16 cellular contexts compared by ENCODE assay signal in genomic region chr17:67830440-67830839, GRCh38. TPM values are rescaled to one million over a fixed set of nuclear protein-coding genes. Genes with fewer than 3 reads are reported as not detected.
A peak's percentile ranks its signal among the peaks of the same experiment; 100 is the strongest.
DNase-seq lines count a peak whose midpoint lies in the region; ATAC-seq and TF ChIP-seq lines count a peak whose summit lies in the region.
"Had no signal": no experiment of that assay in that cellular context is flagged by ENCODE, and none has a peak within 500 bp of the region (broad histone marks: within the 10 kb centered on the region; RNA-seq: fewer than 3 reads in every experiment).

No MANE protein-coding gene starts in this region.

- CTCF ChIA-PET in activated CD4-positive, alpha-beta T cell treated with anti-CD3 and anti-CD28 coated beads, Interleukin-2, amount 10 ng/mL, durations not matched to agents 7 days and 5 days (lab: Charles Lee), result no interaction called here
- CTCF ChIA-PET in PC-3 (lab: Charles Lee), result no interaction called here

- intact Hi-C loops in activated CD4-positive, alpha-beta T cell treated with anti-CD3 and anti-CD28 coated beads, Interleukin-2, amount 10 ng/mL, durations not matched to agents 24 days and 14 days (cut with micrococcal nuclease), result no loop called here
- intact Hi-C loops in PC-3 (cut with micrococcal nuclease), result no loop called here
- intact Hi-C loops in right cardiac atrium (cut with DNase I), result no loop called here
- intact Hi-C loops in gastrocnemius medialis (cut with DNase I; ENCODE audit: low total_unique reads), result no loop called here
- intact Hi-C loops in transverse colon (cut with DNase I; ENCODE audit: low total_unique reads), result no loop called here

- no peak for DNase-seq in activated CD4-positive, alpha-beta T cell treated with anti-CD3 and anti-CD28 coated beads, Interleukin-2, amount 10 ng/mL, durations not matched to agents 24 days and 14 days
- no peak for DNase-seq in activated CD4-positive, alpha-beta T cell treated with anti-CD3 and anti-CD28 coated beads, Interleukin-2, amount 10 ng/mL, durations not matched to agents 7 days and 5 days
- peak; percentile 0 for DNase-seq in PC-3
- no peak for DNase-seq in right cardiac atrium
- DNase-seq in gastrocnemius medialis, result peak in 1 of 2 donors; percentile 21
- DNase-seq in transverse colon, result no peak
- no peak for DNase-seq in cerebellar nuclear complex (lab: John Stamatoyannopoulos, UW)
- DNase-seq in osteoblast (ENCODE audit: insufficient read length, low spot score, missing footprints), result no peak
- DNase-seq: ACHN; activated CD4-positive, alpha-beta T cell treated with anti-CD3 and anti-CD28 coated beads for 48 hours; amniotic stem cell; left cardiac atrium; NCI-H187; SHP77; sigmoid colon had no signal

- no peaks in the 10 kb centered on the region for H3K9me3 Mint-ChIP-seq in activated CD4-positive, alpha-beta T cell treated with anti-CD3 and anti-CD28 coated beads, Interleukin-2, amount 10 ng/mL, durations not matched to agents 24 days and 14 days
- no peaks in the 10 kb centered on the region for H3K9me3 Mint-ChIP-seq in activated CD4-positive, alpha-beta T cell treated with anti-CD3 and anti-CD28 coated beads, Interleukin-2, amount 10 ng/mL, durations not matched to agents 7 days and 5 days

- H3K4me1 Mint-ChIP-seq in activated CD4-positive, alpha-beta T cell treated with anti-CD3 and anti-CD28 coated beads, Interleukin-2, amount 10 ng/mL, durations not matched to agents 24 days and 14 days, result peaks cover 55% of the 10 kb centered on the region
- peaks cover 53% of the 10 kb centered on the region for H3K4me1 Mint-ChIP-seq in activated CD4-positive, alpha-beta T cell treated with anti-CD3 and anti-CD28 coated beads, Interleukin-2, amount 10 ng/mL, durations not matched to agents 7 days and 5 days

- ATAC-seq in PC-3 (no peak), right cardiac atrium (peak; percentile 30 to 45), gastrocnemius medialis (peak; percentile 45 to 76)
- ATAC-seq: HCT116 had no signal

- POLR2A ChIA-PET in activated CD4-positive, alpha-beta T cell treated with anti-CD3 and anti-CD28 coated beads, Interleukin-2, amount 10 ng/mL, durations not matched to agents 7 days and 5 days (lab: Charles Lee), result no interaction called here
- POLR2A ChIA-PET in PC-3 (lab: Charles Lee; ENCODE audit: unreplicated experiment), result no interaction called here

- H3K27ac Mint-ChIP-seq in activated CD4-positive, alpha-beta T cell treated with anti-CD3 and anti-CD28 coated beads, Interleukin-2, amount 10 ng/mL, durations not matched to agents 24 days and 14 days, result peak overlapping the region; percentile 60
- H3K27ac Mint-ChIP-seq in activated CD4-positive, alpha-beta T cell treated with anti-CD3 and anti-CD28 coated beads, Interleukin-2, amount 10 ng/mL, durations not matched to agents 7 days and 5 days, result no peak overlapping the region

- H3K27me3 Mint-ChIP-seq in activated CD4-positive, alpha-beta T cell treated with anti-CD3 and anti-CD28 coated beads, Interleukin-2, amount 10 ng/mL, durations not matched to agents 24 days and 14 days, result no peaks in the 10 kb centered on the region
- H3K27me3 Mint-ChIP-seq in activated CD4-positive, alpha-beta T cell treated with anti-CD3 and anti-CD28 coated beads, Interleukin-2, amount 10 ng/mL, durations not matched to agents 7 days and 5 days, result no peaks in the 10 kb centered on the region

- TF ChIP-seq CTCF in PC-3 (conservative IDR thresholded peaks at IDR 0.05; ENCODE audit: low read depth, low read length) (no peak), gastrocnemius medialis (IDR thresholded peaks at IDR 0.05 in 4 of 5, conservative IDR thresholded peaks at IDR 0.05 in 1 of 5) (no peak), transverse colon (IDR thresholded peaks at IDR 0.05) (no peak), osteoblast (IDR thresholded peaks at IDR 0.05; ENCODE audit: extremely low read depth, low read depth, low read length) (no peak)

- in situ Hi-C loops in gastrocnemius medialis (cut with MboI; ENCODE audit: low sequenced_read_pairs in 4 of 4) (loop anchor here in 1 of 4 donors (25.0 kb wide), 1 partner anchor 468 kb away; the partner anchor contains the start of gene PSMD12), transverse colon (cut with MboI; ENCODE audit: low pct_ligation_motif_present in 1 of 4, low pct_unique_long_range_greater_than_20kb in 1 of 4, low sequenced_read_pairs in 3 of 4) (no loop called here)

- H4K20me1 ChIP-seq in PC-3 (ENCODE audit: low read length) (peaks cover 57% of the 10 kb centered on the region), osteoblast (ENCODE audit: insufficient read depth, low read length) (peaks cover 52% of the 10 kb centered on the region)

- H3K4me2 ChIP-seq in PC-3 (ENCODE audit: low read length) (peak overlapping the region; percentile 61; the same call in 1 of the 2 replicates), osteoblast (ENCODE audit: insufficient read depth, low read length) (no peak overlapping the region)

- H2AFZ ChIP-seq in PC-3 (ENCODE audit: low read length) (no peak overlapping the region), osteoblast (ENCODE audit: low read length) (no peak overlapping the region)

- H3K4me1 ChIP-seq in PC-3 (ENCODE audit: insufficient read depth, low read length) (peaks cover 23% of the 10 kb centered on the region), right cardiac atrium (ENCODE audit: control insufficient read depth, insufficient read depth, low read length) (peaks cover 13% of the 10 kb centered on the region), gastrocnemius medialis (peaks cover 56 to 62% of the 10 kb centered on the region in 2 donors), transverse colon (peaks cover 5 to 47% (median 36%) of the 10 kb centered on the region in 4 donors), osteoblast (ENCODE audit: insufficient read depth, low read length) (peaks cover 20% of the 10 kb centered on the region)

- no peaks in the 10 kb centered on the region for H3K27me3 ChIP-seq in PC-3 (ENCODE audit: low read length)
- no peaks in the 10 kb centered on the region for H3K27me3 ChIP-seq in right cardiac atrium (ENCODE audit: control insufficient read depth, insufficient read depth)
- H3K27me3 ChIP-seq in gastrocnemius medialis, result no peaks in the 10 kb centered on the region
- no peaks in the 10 kb centered on the region for H3K27me3 ChIP-seq in transverse colon
- H3K27me3 ChIP-seq in osteoblast (ENCODE audit: insufficient read depth, low read length), result no peaks in the 10 kb centered on the region
- H3K27me3 ChIP-seq: sigmoid colon had no signal

- no TSS peak for BruUV-seq in PC-3 (replicated peaks; lab: Mats Ljungman, UMichigan)

- TF ChIP-seq EP300 in transverse colon (IDR thresholded peaks at IDR 0.05; ENCODE audit: low read depth), result no peak

- peaks cover 33% of the 10 kb centered on the region for H3K36me3 Mint-ChIP-seq in activated CD4-positive, alpha-beta T cell treated with anti-CD3 and anti-CD28 coated beads, Interleukin-2, amount 10 ng/mL, durations not matched to agents 24 days and 14 days (ENCODE audit: low read depth)
- H3K36me3 Mint-ChIP-seq in activated CD4-positive, alpha-beta T cell treated with anti-CD3 and anti-CD28 coated beads, Interleukin-2, amount 10 ng/mL, durations not matched to agents 7 days and 5 days (ENCODE audit: low read depth), result peaks cover 40% of the 10 kb centered on the region

- H3K4me3 ChIP-seq in PC-3 (ENCODE audit: low read length) (no peak overlapping the region), right cardiac atrium (ENCODE audit: low read length) (no peak overlapping the region), gastrocnemius medialis (no peak overlapping the region), transverse colon (no peak overlapping the region), osteoblast (ENCODE audit: insufficient read depth, low read length) (no peak overlapping the region)
- H3K4me3 ChIP-seq: sigmoid colon had no signal

- H3K27ac ChIP-seq in PC-3 (ENCODE audit: low read length) (no peak overlapping the region), right cardiac atrium (ENCODE audit: low read length) (no peak overlapping the region), gastrocnemius medialis (peak overlapping the region in 3 of 4 donors; percentile 11 to 40 (median 24)), transverse colon (no peak overlapping the region), osteoblast (ENCODE audit: low read depth, low read length) (no peak overlapping the region)

- 42% methylated on average over 6 of the region's 6 CpGs for WGBS in right cardiac atrium
- WGBS in transverse colon (ENCODE audit: low coverage in 1 of 2), 2 donors, result 40 to 44% methylated on average over 5 to 6 of the region's 6 CpGs

- H3K9me2 ChIP-seq in PC-3 (replicated peaks; ENCODE audit: low read length), result no peaks in the 10 kb centered on the region

- TF ChIP-seq POLR2A in gastrocnemius medialis (IDR thresholded peaks at IDR 0.05) (no peak), transverse colon (IDR thresholded peaks at IDR 0.05) (no peak)

- no peak overlapping the region for H3K9ac ChIP-seq in PC-3 (ENCODE audit: low read length)

- H3K9me3 ChIP-seq in PC-3 (ENCODE audit: low read length) (no peaks in the 10 kb centered on the region), right cardiac atrium (ENCODE audit: control insufficient read depth, low read length) (no peaks in the 10 kb centered on the region), gastrocnemius medialis (no peaks in the 10 kb centered on the region), transverse colon (no peaks in the 10 kb centered on the region), osteoblast (ENCODE audit: low read depth, low read length) (no peaks in the 10 kb centered on the region)
- H3K9me3 ChIP-seq: sigmoid colon had no signal

- H3K79me2 ChIP-seq in PC-3 (ENCODE audit: low read length) (peaks cover 96% of the 10 kb centered on the region), osteoblast (ENCODE audit: insufficient read depth, low read length) (peaks cover 96% of the 10 kb centered on the region)

- no peaks in the 10 kb centered on the region for H3F3A ChIP-seq in PC-3 (ENCODE audit: low read length, unreplicated experiment)

- H3K4me3 Mint-ChIP-seq in activated CD4-positive, alpha-beta T cell treated with anti-CD3 and anti-CD28 coated beads, Interleukin-2, amount 10 ng/mL, durations not matched to agents 24 days and 14 days, result no peak overlapping the region
- H3K4me3 Mint-ChIP-seq in activated CD4-positive, alpha-beta T cell treated with anti-CD3 and anti-CD28 coated beads, Interleukin-2, amount 10 ng/mL, durations not matched to agents 7 days and 5 days, result no peak overlapping the region

- H3K36me3 ChIP-seq in PC-3 (ENCODE audit: low read depth, low read length) (no peaks in the 10 kb centered on the region), gastrocnemius medialis (no peaks in the 10 kb centered on the region), transverse colon (no peaks in the 10 kb centered on the region), osteoblast (ENCODE audit: insufficient read depth, low read length) (no peaks in the 10 kb centered on the region)
- H3K36me3 ChIP-seq: sigmoid colon had no signal

RNA-seq across cellular contexts. Expression of gene BPTF, which starts 5.1 kb away (rescaled TPM):
- 74.5 and 77.1 TPM in 2 replicates for total RNA-seq in activated CD4-positive, alpha-beta T cell treated with anti-CD3 and anti-CD28 coated beads, Interleukin-2, amount 10 ng/mL, durations not matched to agents 24 days and 14 days
- total RNA-seq in activated CD4-positive, alpha-beta T cell treated with anti-CD3 and anti-CD28 coated beads, Interleukin-2, amount 10 ng/mL, durations not matched to agents 7 days and 5 days, result 100 to 1,000 TPM in 1 of 2 experiments, 10 to 100 TPM in 1; 98.1 to 114 TPM
- total RNA-seq in PC-3 (2014; rRNA removed) (53.8 and 61.8 TPM in 2 replicates), right cardiac atrium (100 to 1,000 TPM in 2 of 4 donors, 10 to 100 TPM in 2; 94.4 to 106 (median 98.0) TPM), gastrocnemius medialis (10 to 100 TPM; 29.3 to 43.9 (median 38.1) TPM), transverse colon (100 to 1,000 TPM in 2 of 4 donors, 10 to 100 TPM in 2; 70.3 to 158 (median 86.7) TPM), osteoblast (59.2 and 59.7 TPM in 2 replicates)
- 19.5 TPM for polyA plus RNA-seq in right cardiac atrium

Comparison
In these comparisons a context has a peak if more than half of its experiments do, and no peak if none do; other contexts are left out.
1. H3K27ac ChIP-seq: peak in gastrocnemius medialis (3 of 4); none in PC-3 (single experiment), right cardiac atrium (single experiment), transverse colon (0 of 4) and osteoblast (single experiment).